13 cellular contexts compared by ENCODE assay signal in genomic region chr10:5252177-5253037, GRCh38. TPM values are rescaled to one million over a fixed set of nuclear protein-coding genes. Genes with fewer than 3 reads are reported as not detected.
A peak's percentile ranks its signal among the peaks of the same experiment; 100 is the strongest.
DNase-seq lines count a peak whose midpoint lies in the region; ATAC-seq and TF ChIP-seq lines count a peak whose summit lies in the region.
"Had no signal": no experiment of that assay in that cellular context is flagged by ENCODE, and none has a peak within 500 bp of the region (broad histone marks: within the 10 kb centered on the region; RNA-seq: fewer than 3 reads in every experiment).

No MANE protein-coding gene starts in this region.

- no peak for TF ChIP-seq POLR2A in transverse colon (IDR thresholded peaks at IDR 0.05)

- H3K36me3 ChIP-seq in GM23248 (ENCODE audit: low read depth) (no peaks in the 10 kb centered on the region), mucosa of descending colon (ENCODE audit: low read depth) (no peaks in the 10 kb centered on the region), transverse colon (no peaks in the 10 kb centered on the region)

- no peaks in the 10 kb centered on the region for H3K9me3 ChIP-seq in GM23248 (ENCODE audit: low read depth)
- H3K9me3 ChIP-seq in mucosa of descending colon, result no peaks in the 10 kb centered on the region
- H3K9me3 ChIP-seq in transverse colon, result no peaks in the 10 kb centered on the region

- ATAC-seq in mucosa of descending colon (peak; percentile 16), HG03135 (IDR thresholded peaks at IDR 0.05; ENCODE audit: unreplicated experiment) (no peak)

- H3K79me2 ChIP-seq in GM23248 (ENCODE audit: insufficient read depth), result no peaks in the 10 kb centered on the region

- no peaks in the 10 kb centered on the region for H3F3A ChIP-seq in GM23248 (ENCODE audit: insufficient read depth)

- DNase-seq in GM23248 (peak; percentile 18), NCI-H146 treated with DMSO at 0.1 percent for 48 hours (lab: John Stamatoyannopoulos, UW; ENCODE audit: unreplicated experiment) (peak; percentile 60), epithelial cell of esophagus (ENCODE audit: low read depth) (peak; percentile 49), mucosa of descending colon (no peak), GM13976 (ENCODE audit: low spot score) (no peak), transverse colon (no peak)
- DNase-seq: CD4-positive, CD25-positive, alpha-beta regulatory T cell; NCI-H1436; substantia nigra had no signal

- in situ Hi-C loops in GM23248 (cut with MboI) (no loop called here), GM13976 (cut with MboI; ENCODE audit: low sequenced_read_pairs, unreplicated experiment) (no loop called here), transverse colon (cut with MboI; ENCODE audit: low pct_ligation_motif_present in 1 of 4, low pct_unique_long_range_greater_than_20kb in 1 of 4, low sequenced_read_pairs in 3 of 4) (loop anchor here in 1 of 4 donors (5.0 kb wide), 1 partner anchor 40 kb away; no protein-coding TSS in a partner anchor)

- H3K27ac ChIP-seq in GM23248, result no peak overlapping the region
- H3K27ac ChIP-seq in transverse colon, result no peak overlapping the region

- no peaks in the 10 kb centered on the region for H3K27me3 ChIP-seq in GM23248 (replicated peaks; ENCODE audit: insufficient read depth)
- H3K27me3 ChIP-seq in transverse colon, result no peaks in the 10 kb centered on the region

- 0 out of 2 replicates have a peak overlapping the region, but pooled peaks have one; percentile 33 for H2AFZ ChIP-seq in GM23248

- 59 to 68% methylated on average over 8 of the region's 8 CpGs for WGBS in GM23248 (ENCODE audit: low coverage in 1 of 2, low lambda C conversion rate in 2 of 2, missing lambda C conversion rate in 2 of 2), 2 experiments
- WGBS in transverse colon (ENCODE audit: low coverage in 1 of 2), 2 donors, result 57 to 74% methylated on average over 6 to 8 of the region's 8 CpGs

- TF ChIP-seq CTCF in epithelial cell of esophagus (IDR thresholded peaks at IDR 0.05; ENCODE audit: insufficient read depth, low read depth, low read length, missing control alignments) (no peak), mucosa of descending colon (IDR thresholded peaks at IDR 0.05) (no peak), GM13976 (IDR thresholded peaks at IDR 0.05; ENCODE audit: borderline replicate concordance, control extremely low read depth, extremely low read depth, insufficient read depth, missing control alignments) (no peak), transverse colon (IDR thresholded peaks at IDR 0.05) (no peak)

- no peak overlapping the region for H3K4me2 ChIP-seq in GM23248 (ENCODE audit: unreplicated experiment)

- H3K4me1 ChIP-seq in GM23248 (ENCODE audit: insufficient read depth) (no peaks in the 10 kb centered on the region), mucosa of descending colon (ENCODE audit: low read depth) (peaks cover 5% of the 10 kb centered on the region), transverse colon (peaks cover 0 to 3% (median 0%) of the 10 kb centered on the region in 4 donors)

- no peak for TF ChIP-seq EP300 in transverse colon (IDR thresholded peaks at IDR 0.05; ENCODE audit: low read depth)

- H3K9me2 ChIP-seq in GM23248 (ENCODE audit: insufficient read depth), result no peaks in the 10 kb centered on the region

- no peak overlapping the region for H3K4me3 ChIP-seq in GM23248
- no peak overlapping the region for H3K4me3 ChIP-seq in epithelial cell of esophagus (ENCODE audit: low read length)
- no peak overlapping the region for H3K4me3 ChIP-seq in mucosa of descending colon
- no peak overlapping the region for H3K4me3 ChIP-seq in transverse colon

- no peaks in the 10 kb centered on the region for H4K20me1 ChIP-seq in GM23248 (ENCODE audit: insufficient read depth)

- H3K9ac ChIP-seq in GM23248, result no peak overlapping the region

- intact Hi-C loops in mucosa of descending colon (cut with DNase I, micrococcal nuclease) (no loop called here), transverse colon (cut with DNase I; ENCODE audit: low total_unique reads) (no loop called here)

RNA-seq across cellular contexts. Expression of gene AKR1C4, which starts 55.8 kb away (rescaled TPM):
- not detected in 2 replicates for total RNA-seq in GM23248 (2014; rRNA removed; shearing (Covaris generic))
- not detected in 2 replicates for polyA plus RNA-seq in GM23248 (2016; fragmentation: Nextera tagmentation; extraction: Ambion mirVana)
- total RNA-seq in mucosa of descending colon (not detected), transverse colon (not detected)
- total RNA-seq: CD4-positive, CD25-positive, alpha-beta regulatory T cell; mesothelial cell of epicardium; osteocyte had no signal
- polyA plus RNA-seq: CD4-positive, CD25-positive, alpha-beta regulatory T cell; esophagus had no signal

Comparison
In these comparisons a context has a peak if more than half of its experiments do, and no peak if none do; other contexts are left out.
1. DNase-seq: peak in GM23248 (single experiment), NCI-H146 treated with DMSO at 0.1 percent for 48 hours (single experiment) and epithelial cell of esophagus (single experiment); none in mucosa of descending colon (0 of 3), GM13976 (single experiment) and transverse colon (single experiment).